28 cellular contexts compared by ENCODE assay signal in the genomic region with DNA sequence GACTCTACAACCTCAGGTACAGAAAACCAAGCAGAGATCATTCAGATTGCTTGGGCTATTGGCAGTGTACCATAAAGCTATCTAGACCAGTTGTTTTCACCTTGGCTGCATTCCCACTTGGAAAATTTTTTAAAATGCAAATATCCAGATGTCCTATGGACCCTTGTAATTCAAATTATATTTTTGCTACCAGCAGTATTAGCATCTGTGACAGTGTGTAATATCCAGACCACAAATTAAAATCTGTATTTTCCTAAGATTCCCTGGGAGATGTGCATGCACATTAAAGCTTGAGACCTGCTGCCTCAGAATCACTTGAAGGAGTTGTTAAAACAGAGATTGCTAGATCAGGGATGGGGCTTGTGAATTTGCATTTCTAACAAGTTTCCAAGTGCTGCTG.
DNase-seq lines count a peak whose midpoint lies in the region; ATAC-seq and TF ChIP-seq lines count a peak whose summit lies in the region.
"Had no signal": no experiment of that assay in that cellular context is flagged by ENCODE, and none has a peak within 500 bp of the region (broad histone marks: within the 10 kb centered on the region; RNA-seq: fewer than 3 reads in every experiment).

No MANE protein-coding gene starts in this region.

- peak; percentile 19 for DNase-seq in NCI-H1694 treated with DMSO at 0.1 percent for 48 hours (lab: John Stamatoyannopoulos, UW)
- no peak for DNase-seq in NCI-H1694 (lab: John Stamatoyannopoulos, UW)
- no peak for DNase-seq in SK-N-SH
- peak; percentile 1 for DNase-seq in fibroblast of the aortic adventitia (ENCODE audit: low read depth)
- DNase-seq in foreskin melanocyte = no peak
- no peak for DNase-seq in PC-9
- DNase-seq in activated naive CD4-positive, alpha-beta T cell treated with Interleukin-2 at 50 U/mL for 16 hours = no peak
- no peak for DNase-seq in activated T-cell treated with anti-CD3 and anti-CD28 coated beads, Interleukin-2, amount 50 U/mL, for 4 hours
- DNase-seq: CD4-positive, CD25-positive, alpha-beta regulatory T cell; DMS53; EL; GDM1; HCEC 1CT; IMR-90; KG1; MG63; NCI-H1417; NCI-H187; NCI-H2081 treated with DMSO at 0.1 percent for 48 hours; NCI-H2171 treated with DMSO at 0.1 percent for 48 hours; NCI-H345; NCI-H524 treated with DMSO at 0.1 percent for 48 hours; NCI-H774; Right ventricle myocardium superior; RPMI8226 had no signal

- peaks cover 6% of the 10 kb centered on the region in 2 experiments for H3K4me1 ChIP-seq in SK-N-SH (ENCODE audit: control insufficient read depth in 1 of 2, insufficient read depth in 2 of 2, low read depth in 1 of 2, low read length in 1 of 2)
- no peaks in the 10 kb centered on the region for H3K4me1 ChIP-seq in PC-9 (replicated peaks; ENCODE audit: insufficient read depth)
- H3K4me1 ChIP-seq: BLaER1, SJSA1 had no signal

- H3K9me3 Mint-ChIP-seq in activated T-cell treated with anti-CD3 and anti-CD28 coated beads, Interleukin-2, amount 50 U/mL, for 4 hours = peaks cover 8% of the 10 kb centered on the region

- TF ChIP-seq CTCF in SK-N-SH (IDR thresholded peaks at IDR 0.05) = no peak
- no peak for TF ChIP-seq CTCF in fibroblast of the aortic adventitia (IDR thresholded peaks at IDR 0.05; ENCODE audit: insufficient read depth, low read length)
- TF ChIP-seq CTCF in PC-9 (conservative IDR thresholded peaks at IDR 0.05) = no peak

- H3K27me3 ChIP-seq in SK-N-SH (ENCODE audit: insufficient read depth) (no peaks in the 10 kb centered on the region), PC-9 (ENCODE audit: insufficient read depth, low read depth) (no peaks in the 10 kb centered on the region)
- H3K27me3 ChIP-seq: BLaER1, MG63, SJSA1 had no signal

- H3K27ac ChIP-seq in SK-N-SH (ENCODE audit: low read depth in 2 of 2, low read length in 1 of 2) (peak overlapping the region; percentile 65 to 74), PC-9 (no peak overlapping the region)
- H3K27ac ChIP-seq: BLaER1, SJSA1 had no signal

- H3K4me3 Mint-ChIP-seq in activated T-cell treated with anti-CD3 and anti-CD28 coated beads, Interleukin-2, amount 50 U/mL, for 4 hours = no peak overlapping the region
- H3K4me3 Mint-ChIP-seq: CD4-positive, CD25-positive, alpha-beta regulatory T cell had no signal

- H3K36me3 Mint-ChIP-seq in activated T-cell treated with anti-CD3 and anti-CD28 coated beads, Interleukin-2, amount 50 U/mL, for 4 hours (ENCODE audit: insufficient read depth) = no peaks in the 10 kb centered on the region
- H3K36me3 Mint-ChIP-seq: CD4-positive, CD25-positive, alpha-beta regulatory T cell had no signal

- H3K4me3 ChIP-seq in SK-N-SH (ENCODE audit: low read depth in 2 of 2, low read length in 1 of 2) (no peak overlapping the region), fibroblast of the aortic adventitia (ENCODE audit: low read depth, low read length) (no peak overlapping the region), PC-9 (no peak overlapping the region)
- H3K4me3 ChIP-seq: BLaER1, GM12878, MG63, SJSA1 had no signal

- H3F3A ChIP-seq in SK-N-SH (replicated peaks; ENCODE audit: insufficient read depth) (peaks cover 21% of the 10 kb centered on the region), PC-9 (ENCODE audit: insufficient read depth, low read depth) (no peaks in the 10 kb centered on the region)

- no peaks in the 10 kb centered on the region for H3K27me3 Mint-ChIP-seq in activated T-cell treated with anti-CD3 and anti-CD28 coated beads, Interleukin-2, amount 50 U/mL, for 4 hours (ENCODE audit: low read depth)
- H3K27me3 Mint-ChIP-seq: CD4-positive, CD25-positive, alpha-beta regulatory T cell had no signal

- BruUV-seq in PC-9 (replicated peaks; lab: Mats Ljungman, UMichigan) = no TSS peak

- no peak for ATAC-seq in activated T-cell treated with anti-CD3 and anti-CD28 coated beads, Interleukin-2, amount 50 U/mL, for 4 hours
- ATAC-seq: GM12878 had no signal

- H3K36me3 ChIP-seq in SK-N-SH (replicated peaks in 1 of 2; ENCODE audit: control insufficient read depth in 1 of 2, insufficient read depth in 2 of 2, low read length in 1 of 2) = no peaks in the 10 kb centered on the region
- no peaks in the 10 kb centered on the region for H3K36me3 ChIP-seq in PC-9 (ENCODE audit: low read depth)
- H3K36me3 ChIP-seq: BLaER1, MG63, SJSA1 had no signal

- CTCF ChIA-PET in SK-N-SH (lab: Yijun Ruan, JAX) = interaction anchor here (0.9 to 2.1 kb wide), 3 partner anchors 11 to 464 kb away, joined by 3 to 6 read pairs (median 3); no protein-coding TSS in a partner anchor
- CTCF ChIA-PET in PC-9 (lab: Charles Lee) = no interaction called here

- H3K4me1 Mint-ChIP-seq in activated T-cell treated with anti-CD3 and anti-CD28 coated beads, Interleukin-2, amount 50 U/mL, for 4 hours (ENCODE audit: low read depth) = no peaks in the 10 kb centered on the region
- H3K4me1 Mint-ChIP-seq: CD4-positive, CD25-positive, alpha-beta regulatory T cell had no signal

- H2AFZ ChIP-seq in SK-N-SH (ENCODE audit: low read depth) = no peak overlapping the region
- H2AFZ ChIP-seq in PC-9 = no peak overlapping the region

- H3K9ac ChIP-seq in SK-N-SH = no peak overlapping the region
- H3K9ac ChIP-seq: BLaER1 had no signal

- H3K9me2 ChIP-seq in SK-N-SH (no peaks in the 10 kb centered on the region), PC-9 (ENCODE audit: insufficient read depth) (no peaks in the 10 kb centered on the region)

- POLR2A ChIA-PET in SK-N-SH (lab: Yijun Ruan, JAX) (interaction anchor here (0.5 kb wide), 1 partner anchor 787 kb away, joined by 3 read pairs; no protein-coding TSS in a partner anchor), PC-9 (lab: Charles Lee; ENCODE audit: unreplicated experiment) (interaction anchor here (0.6 kb wide), 1 partner anchor 11 kb away, joined by 4 read pairs; no protein-coding TSS in a partner anchor)

- 0 out of 2 replicates have a peak, but pooled peaks have one; percentile 3 for TF ChIP-seq RAD21 in SK-N-SH (IDR thresholded peaks at IDR 0.05; ENCODE audit: low read length)

- H3K4me2 ChIP-seq in SK-N-SH (peak overlapping the region; percentile 38; the same call in 1 of the 2 replicates), PC-9 (no peak overlapping the region)
- H3K4me2 ChIP-seq: BLaER1 had no signal

- H3K9me3 ChIP-seq in SK-N-SH (no peaks in the 10 kb centered on the region), PC-9 (ENCODE audit: insufficient read depth, low read depth) (no peaks in the 10 kb centered on the region)
- H3K9me3 ChIP-seq: BLaER1, MG63, SJSA1 had no signal

- intact Hi-C loops in PC-9 (cut with micrococcal nuclease; ENCODE audit: unreplicated experiment) = no loop called here

- H4K20me1 ChIP-seq in SK-N-SH (ENCODE audit: insufficient read depth) (no peaks in the 10 kb centered on the region), PC-9 (ENCODE audit: insufficient read depth) (no peaks in the 10 kb centered on the region)
- H4K20me1 ChIP-seq: BLaER1 had no signal

- no peaks in the 10 kb centered on the region for H3K79me2 ChIP-seq in SK-N-SH (ENCODE audit: insufficient read depth)
- no peaks in the 10 kb centered on the region for H3K79me2 ChIP-seq in PC-9 (ENCODE audit: low read depth)

- TF ChIP-seq EP300 in SK-N-SH (IDR thresholded peaks at IDR 0.05; ENCODE audit: borderline replicate concordance in 1 of 2, low read depth in 1 of 2, low read length in 1 of 2) = peak in 1 of 2 experiments; percentile 55; a peak in 2 of 4 replicates

TF ChIP-seq in SK-N-SH, 30 proteins besides CTCF, POLR2A, EP300 and RAD21:
- TF ChIP-seq FOXJ3 (CRISPR knock-in tag; IDR thresholded peaks at IDR 0.05) (no peak), MEF2A (IDR thresholded peaks at IDR 0.05; ENCODE audit: borderline replicate concordance, low read depth) (no peak), RFX5 (IDR thresholded peaks at IDR 0.05; ENCODE audit: low read length) (no peak), TEAD4 (IDR thresholded peaks at IDR 0.05; ENCODE audit: borderline replicate concordance, insufficient read depth) (no peak), POLR2AphosphoS5 (IDR thresholded peaks at IDR 0.05; ENCODE audit: low read depth, low read length) (no peak), JUND (IDR thresholded peaks at IDR 0.05) (no peak), FOXM1 (IDR thresholded peaks at IDR 0.05; ENCODE audit: low read depth) (no peak), NRF1 (IDR thresholded peaks at IDR 0.05; ENCODE audit: low read depth, low read length) (no peak), GATA2 (CRISPR knock-in tag; IDR thresholded peaks at IDR 0.05) (peak; percentile 18), SIN3A (IDR thresholded peaks at IDR 0.05; ENCODE audit: borderline replicate concordance, low read depth, low read length) (no peak), SMC3 (IDR thresholded peaks at IDR 0.05; ENCODE audit: low read depth, low read length) (no peak), NFIC (IDR thresholded peaks at IDR 0.05; ENCODE audit: borderline replicate concordance) (peak; percentile 6; the same call in 1 of the 2 replicates)

Comparison
In these comparisons a context has a peak if more than half of its experiments do, and no peak if none do; other contexts are left out.
1. DNase-seq: peak in NCI-H1694 treated with DMSO at 0.1 percent for 48 hours (single experiment) and fibroblast of the aortic adventitia (single experiment); none in NCI-H1694 (single experiment), SK-N-SH (single experiment), foreskin melanocyte (single experiment), PC-9 (0 of 2), activated naive CD4-positive, alpha-beta T cell treated with Interleukin-2 at 50 U/mL for 16 hours (single experiment) and activated T-cell treated with anti-CD3 and anti-CD28 coated beads, Interleukin-2, amount 50 U/mL, for 4 hours (single experiment).